In genomic region chr16:85204242-85205010, GRCh38 we compare ENCODE assay signal across 17 cellular contexts.
DNase-seq lines count a peak whose midpoint lies in the region; ATAC-seq and TF ChIP-seq lines count a peak whose summit lies in the region.
"Had no signal": no experiment of that assay in that cellular context is flagged by ENCODE, and none has a peak within 500 bp of the region (broad histone marks: within the 10 kb centered on the region; RNA-seq: fewer than 3 reads in every experiment).

No MANE protein-coding gene starts in this region.

- TF ChIP-seq CTCF in astrocyte of the spinal cord (IDR thresholded peaks at IDR 0.05; ENCODE audit: low read depth, low read length), result no peak
- TF ChIP-seq CTCF in thoracic aorta (IDR thresholded peaks at IDR 0.05), result no peak

- DNase-seq in astrocyte of the spinal cord (ENCODE audit: low read depth, low spot score) (peak; percentile 72), fibroblast of the conjunctiva (ENCODE audit: low read depth) (peak; percentile 87), thoracic aorta (ENCODE audit: low spot score) (no peak), T-helper 1 cell (no peak)
- DNase-seq: activated CD4-positive, alpha-beta T cell treated with anti-CD3 and anti-CD28 coated beads, Interleukin-2, amount 10 ng/mL, durations not matched to agents 7 days and 5 days; activated effector memory CD4-positive, alpha-beta T cell treated with Interleukin-2 at 50 U/mL for 16 hours; Caco-2; cerebellar nuclear complex; gastrocnemius medialis; islet precursor cell; NCI-H2171; substantia nigra had no signal

- ATAC-seq in thoracic aorta (ENCODE audit: insufficient number of reproducible peaks, low FRiP score, low read depth) (peak; percentile 40), GM19395 (IDR thresholded peaks at IDR 0.05; ENCODE audit: unreplicated experiment) (no peak)
- ATAC-seq in activated T-helper 17 cell treated with anti-CD3 and anti-CD28 coated beads, Interleukin-2, amount 50 U/mL, for 72 hours (replicated peaks), result no peak
- ATAC-seq: sciatic nerve had no signal

- H3K9me3 ChIP-seq in HUES64 (ENCODE audit: insufficient read depth, low read depth, low read length) (no peaks in the 10 kb centered on the region), thoracic aorta (no peaks in the 10 kb centered on the region)
- H3K9me3 ChIP-seq: Caco-2, gastrocnemius medialis had no signal

- H3K9ac ChIP-seq in HUES64 (ENCODE audit: low read depth, low read length), result 0 out of 2 replicates have a peak overlapping the region, but pooled peaks have one; percentile 9

- in situ Hi-C loops in astrocyte of the spinal cord (cut with HindIII; ENCODE audit: low sequenced_read_pairs), result no loop called here

- no peak overlapping the region for H3K27ac ChIP-seq in HUES64 (ENCODE audit: low read depth, low read length)
- H3K27ac ChIP-seq in thoracic aorta, result peak overlapping the region; percentile 27 to 89

- no peaks in the 10 kb centered on the region for H3K4me1 Mint-ChIP-seq in activated T-helper 17 cell treated with anti-CD3 and anti-CD28 coated beads, Interleukin-2, amount 50 U/mL, for 72 hours
- H3K4me1 Mint-ChIP-seq: activated CD4-positive, alpha-beta T cell treated with anti-CD3 and anti-CD28 coated beads, Interleukin-2, amount 10 ng/mL, durations not matched to agents 7 days and 5 days had no signal

- H3K27me3 ChIP-seq in HUES64 (ENCODE audit: insufficient read depth, low read length) (no peaks in the 10 kb centered on the region), thoracic aorta (replicated peaks; ENCODE audit: insufficient read depth) (no peaks in the 10 kb centered on the region)
- H3K27me3 ChIP-seq: gastrocnemius medialis had no signal

- H3K4me1 ChIP-seq in HUES64 (ENCODE audit: insufficient read depth, low read length), result peaks cover 28% of the 10 kb centered on the region
- H3K4me1 ChIP-seq in thoracic aorta (ENCODE audit: control insufficient read depth in 1 of 2, low read depth in 2 of 2), result peaks cover 40 to 66% of the 10 kb centered on the region in 2 donors

- H3K36me3 ChIP-seq in HUES64 (ENCODE audit: insufficient read depth, low read length) (no peaks in the 10 kb centered on the region), thoracic aorta (no peaks in the 10 kb centered on the region)
- H3K36me3 ChIP-seq: gastrocnemius medialis had no signal

- H3K27ac Mint-ChIP-seq in activated T-helper 17 cell treated with anti-CD3 and anti-CD28 coated beads, Interleukin-2, amount 50 U/mL, for 72 hours, result no peak overlapping the region
- H3K27ac Mint-ChIP-seq: activated CD4-positive, alpha-beta T cell treated with anti-CD3 and anti-CD28 coated beads, Interleukin-2, amount 10 ng/mL, durations not matched to agents 7 days and 5 days; T-helper 1 cell treated with Interleukin-12 subunit alpha and Interleukin-12 subunit beta and Interleukin-4 antibody, amounts not matched to agents 30 μg/mL and 1 μg/mL, for 36 hours had no signal

- no peaks in the 10 kb centered on the region for H3K9me3 Mint-ChIP-seq in activated T-helper 17 cell treated with anti-CD3 and anti-CD28 coated beads, Interleukin-2, amount 50 U/mL, for 72 hours
- H3K9me3 Mint-ChIP-seq: activated CD4-positive, alpha-beta T cell treated with anti-CD3 and anti-CD28 coated beads, Interleukin-2, amount 10 ng/mL, durations not matched to agents 7 days and 5 days; T-helper 1 cell treated with Interleukin-12 subunit alpha and Interleukin-12 subunit beta and Interleukin-4 antibody, amounts not matched to agents 30 μg/mL and 1 μg/mL, for 36 hours had no signal

- H3K4me3 Mint-ChIP-seq in activated T-helper 17 cell treated with anti-CD3 and anti-CD28 coated beads, Interleukin-2, amount 50 U/mL, for 72 hours, result no peak overlapping the region
- H3K4me3 Mint-ChIP-seq: activated CD4-positive, alpha-beta T cell treated with anti-CD3 and anti-CD28 coated beads, Interleukin-2, amount 10 ng/mL, durations not matched to agents 7 days and 5 days; T-helper 1 cell treated with Interleukin-12 subunit alpha and Interleukin-12 subunit beta and Interleukin-4 antibody, amounts not matched to agents 30 μg/mL and 1 μg/mL, for 36 hours had no signal

- 84% methylated on average over 7 of the region's 7 CpGs for WGBS in HUES64

- H3K27me3 Mint-ChIP-seq in activated T-helper 17 cell treated with anti-CD3 and anti-CD28 coated beads, Interleukin-2, amount 50 U/mL, for 72 hours, result peaks cover 3% of the 10 kb centered on the region
- H3K27me3 Mint-ChIP-seq: activated CD4-positive, alpha-beta T cell treated with anti-CD3 and anti-CD28 coated beads, Interleukin-2, amount 10 ng/mL, durations not matched to agents 7 days and 5 days had no signal

- no peaks in the 10 kb centered on the region for H3K36me3 Mint-ChIP-seq in activated T-helper 17 cell treated with anti-CD3 and anti-CD28 coated beads, Interleukin-2, amount 50 U/mL, for 72 hours (ENCODE audit: low read depth)

- H3K4me3 ChIP-seq in HUES64 (ENCODE audit: low read length) (no peak overlapping the region), astrocyte of the spinal cord (ENCODE audit: low read depth, low read length) (no peak overlapping the region), thoracic aorta (no peak overlapping the region)
- H3K4me3 ChIP-seq: gastrocnemius medialis had no signal

Comparison
In these comparisons a context has a peak if more than half of its experiments do, and no peak if none do; other contexts are left out.
1. DNase-seq: peak in astrocyte of the spinal cord (single experiment) and fibroblast of the conjunctiva (single experiment); none in thoracic aorta (single experiment) and T-helper 1 cell (0 of 5).